ENCODE assay signal across 21 cellular contexts in genomic region chr16:54152362-54153239, GRCh38.
DNase-seq lines count a peak whose midpoint lies in the region; ATAC-seq and TF ChIP-seq lines count a peak whose summit lies in the region.
"Had no signal": no experiment of that assay in that cellular context is flagged by ENCODE, and none has a peak within 500 bp of the region (broad histone marks: within the 10 kb centered on the region; RNA-seq: fewer than 3 reads in every experiment).

No MANE protein-coding gene starts in this region.

- H3K27ac ChIP-seq in neural progenitor cell (no peak overlapping the region), sigmoid colon (no peak overlapping the region)
- H3K27ac ChIP-seq: 22Rv1; BLaER1 treated with 17β-estradiol and CSF1 and Interleukin-3, amounts not matched to agents 10 nM and 100 nM; SJCRH30 had no signal

- no peak for TF ChIP-seq EP300 in sigmoid colon (IDR thresholded peaks at IDR 0.05)

- DNase-seq in Caco-2 (peak; percentile 65 to 69), WTC11 (ENCODE audit: low spot score) (no peak), iPS DF 19.7 (ENCODE audit: low read depth, low spot score) (peak; percentile 54), neural progenitor cell (ENCODE audit: low spot score) (peak; percentile 45), sigmoid colon (no peak), amygdala (lab: John Stamatoyannopoulos, UW) (no peak), Right ventricle myocardium superior (no peak)
- DNase-seq in activated CD4-positive, alpha-beta memory T cell treated with anti-CD3 and anti-CD28 coated beads for 36 hours, result no peak
- DNase-seq: ACHN; CD4-positive, alpha-beta memory T cell; DND-41; GOT3; MV-4-11; NCI-H1105 treated with DMSO at 0.1 percent for 48 hours; NCI-H2029 treated with DMSO at 0.1 percent for 48 hours; NCI-H446 treated with DMSO at 0.1 percent for 48 hours; NCI-H526 treated with DMSO at 0.1 percent for 48 hours; SJCRH30 had no signal

- H3K4me1 Mint-ChIP-seq in Caco-2 (ENCODE audit: low read depth, unreplicated experiment) (peaks cover 13% of the 10 kb centered on the region), WTC11 (peaks cover 14% of the 10 kb centered on the region), neural progenitor cell (peaks cover 3% of the 10 kb centered on the region)
- H3K4me1 Mint-ChIP-seq in activated CD4-positive, alpha-beta memory T cell treated with anti-CD3 and anti-CD28 coated beads for 36 hours (ENCODE audit: low read depth), result no peaks in the 10 kb centered on the region
- H3K4me1 Mint-ChIP-seq: CD4-positive, alpha-beta memory T cell; IgD-negative memory B cell had no signal

- no peak overlapping the region for H2AFZ ChIP-seq in neural progenitor cell (replicated peaks)

- intact Hi-C loops in Caco-2 (cut with micrococcal nuclease; ENCODE audit: unreplicated experiment), result no loop called here
- intact Hi-C loops in sigmoid colon (cut with DNase I), result no loop called here
- intact Hi-C loops in Right ventricle myocardium superior (cut with DNase I), result no loop called here
- intact Hi-C loops in activated CD4-positive, alpha-beta memory T cell treated with anti-CD3 and anti-CD28 coated beads for 36 hours (cut with micrococcal nuclease), result no loop called here

- no peak overlapping the region for H3K4me2 ChIP-seq in neural progenitor cell
- H3K4me2 ChIP-seq: BLaER1 treated with 17β-estradiol and CSF1 and Interleukin-3, amounts not matched to agents 10 nM and 100 nM had no signal

- CTCF ChIA-PET in Caco-2 (lab: Charles Lee), result interaction anchor here (0.6 to 0.8 kb wide), 3 partner anchors 12 to 459 kb away, joined by 3 to 4 read pairs (median 3); no protein-coding TSS in a partner anchor
- CTCF ChIA-PET in WTC11 (lab: Charles Lee), result no interaction called here
- CTCF ChIA-PET in activated CD4-positive, alpha-beta memory T cell treated with anti-CD3 and anti-CD28 coated beads for 36 hours (lab: Charles Lee), result no interaction called here

- POLR2A ChIA-PET in Caco-2 (lab: Charles Lee) (no interaction called here), WTC11 (lab: Charles Lee) (no interaction called here)
- POLR2A ChIA-PET in activated CD4-positive, alpha-beta memory T cell treated with anti-CD3 and anti-CD28 coated beads for 36 hours (lab: Charles Lee), result no interaction called here

- WGBS in sigmoid colon, 2 donors, result 87 to 89% methylated on average over 19 of the region's 19 CpGs

- no TSS peak for BruUV-seq in Caco-2 (replicated peaks; lab: Mats Ljungman, UMichigan)

- no peaks in the 10 kb centered on the region for H3F3A ChIP-seq in neural progenitor cell (ENCODE audit: low read depth)

- H3K9ac ChIP-seq in neural progenitor cell, result no peak overlapping the region
- H3K9ac ChIP-seq: BLaER1 treated with 17β-estradiol and CSF1 and Interleukin-3, amounts not matched to agents 10 nM and 100 nM had no signal

- H3K36me3 Mint-ChIP-seq in Caco-2 (ENCODE audit: insufficient read depth, unreplicated experiment) (peaks cover 9% of the 10 kb centered on the region), WTC11 (no peaks in the 10 kb centered on the region), neural progenitor cell (no peaks in the 10 kb centered on the region)
- no peaks in the 10 kb centered on the region for H3K36me3 Mint-ChIP-seq in activated CD4-positive, alpha-beta memory T cell treated with anti-CD3 and anti-CD28 coated beads for 36 hours
- H3K36me3 Mint-ChIP-seq: CD4-positive, alpha-beta memory T cell; IgD-negative memory B cell had no signal

- no peaks in the 10 kb centered on the region for H4K20me1 ChIP-seq in neural progenitor cell (ENCODE audit: low read depth)
- H4K20me1 ChIP-seq: BLaER1 treated with 17β-estradiol and CSF1 and Interleukin-3, amounts not matched to agents 10 nM and 100 nM had no signal

- TF ChIP-seq POLR2A in sigmoid colon (IDR thresholded peaks at IDR 0.05), result no peak

- H3K27me3 Mint-ChIP-seq in Caco-2 (ENCODE audit: insufficient read depth, unreplicated experiment) (no peaks in the 10 kb centered on the region), WTC11 (ENCODE audit: low read depth) (no peaks in the 10 kb centered on the region; the same call in none of the 2 replicates), neural progenitor cell (ENCODE audit: insufficient read depth, low read depth) (peaks cover 18% of the 10 kb centered on the region)
- peaks cover 5% of the 10 kb centered on the region for H3K27me3 Mint-ChIP-seq in activated CD4-positive, alpha-beta memory T cell treated with anti-CD3 and anti-CD28 coated beads for 36 hours
- H3K27me3 Mint-ChIP-seq: IgD-negative memory B cell had no signal

- H3K27ac Mint-ChIP-seq in Caco-2 (ENCODE audit: unreplicated experiment) (peak overlapping the region; percentile 79), WTC11 (no peak overlapping the region), neural progenitor cell (no peak overlapping the region)
- no peak overlapping the region for H3K27ac Mint-ChIP-seq in activated CD4-positive, alpha-beta memory T cell treated with anti-CD3 and anti-CD28 coated beads for 36 hours
- H3K27ac Mint-ChIP-seq: CD4-positive, alpha-beta memory T cell; IgD-negative memory B cell had no signal

- H3K9me3 ChIP-seq in Caco-2 (0 out of 2 replicates have a peak, but pooled peaks cover 5% of the 10 kb centered on the region), neural progenitor cell (ENCODE audit: low read depth) (no peaks in the 10 kb centered on the region), sigmoid colon (no peaks in the 10 kb centered on the region)
- H3K9me3 ChIP-seq: SJCRH30 had no signal

- no peaks in the 10 kb centered on the region for H3K79me2 ChIP-seq in neural progenitor cell (ENCODE audit: low read depth)

- ATAC-seq in WTC11 (peak; percentile 87), Right ventricle myocardium superior (ENCODE audit: poor library complexity) (no peak)

- H3K4me1 ChIP-seq in Caco-2 (peaks cover 14% of the 10 kb centered on the region), neural progenitor cell (no peaks in the 10 kb centered on the region), sigmoid colon (no peaks in the 10 kb centered on the region)
- H3K4me1 ChIP-seq: BLaER1 treated with 17β-estradiol and CSF1 and Interleukin-3, amounts not matched to agents 10 nM and 100 nM; SJCRH30 had no signal

- no peak overlapping the region for H3K4me3 ChIP-seq in Caco-2 (ENCODE audit: low read depth, low read length)
- no peak overlapping the region for H3K4me3 ChIP-seq in neural progenitor cell
- no peak overlapping the region for H3K4me3 ChIP-seq in sigmoid colon
- H3K4me3 ChIP-seq: BLaER1 treated with 17β-estradiol and CSF1 and Interleukin-3, amounts not matched to agents 10 nM and 100 nM; SJCRH30 had no signal

- H3K27me3 ChIP-seq in Caco-2 (replicated peaks; ENCODE audit: control insufficient read depth, insufficient read depth, low read length) (no peaks in the 10 kb centered on the region), neural progenitor cell (no peaks in the 10 kb centered on the region), sigmoid colon (no peaks in the 10 kb centered on the region)
- H3K27me3 ChIP-seq: BLaER1 treated with 17β-estradiol and CSF1 and Interleukin-3, amounts not matched to agents 10 nM and 100 nM; SJCRH30 had no signal

- H3K9me3 Mint-ChIP-seq in Caco-2 (ENCODE audit: unreplicated experiment) (peaks cover 33% of the 10 kb centered on the region), WTC11 (peaks cover 10% of the 10 kb centered on the region), neural progenitor cell (peaks cover 15% of the 10 kb centered on the region)
- H3K9me3 Mint-ChIP-seq in activated CD4-positive, alpha-beta memory T cell treated with anti-CD3 and anti-CD28 coated beads for 36 hours, result no peaks in the 10 kb centered on the region

- H3K4me3 Mint-ChIP-seq in Caco-2 (ENCODE audit: unreplicated experiment) (peak overlapping the region; percentile 42), WTC11 (no peak overlapping the region), neural progenitor cell (no peak overlapping the region)
- H3K4me3 Mint-ChIP-seq in activated CD4-positive, alpha-beta memory T cell treated with anti-CD3 and anti-CD28 coated beads for 36 hours, result no peak overlapping the region
- H3K4me3 Mint-ChIP-seq: CD4-positive, alpha-beta memory T cell; IgD-negative memory B cell had no signal

- no peaks in the 10 kb centered on the region for H3K36me3 ChIP-seq in Caco-2 (ENCODE audit: control insufficient read depth, insufficient read depth, low read length)
- no peaks in the 10 kb centered on the region for H3K36me3 ChIP-seq in neural progenitor cell
- no peaks in the 10 kb centered on the region for H3K36me3 ChIP-seq in sigmoid colon
- H3K36me3 ChIP-seq: BLaER1 treated with 17β-estradiol and CSF1 and Interleukin-3, amounts not matched to agents 10 nM and 100 nM; SJCRH30 had no signal

- TF ChIP-seq CTCF in Caco-2 (IDR thresholded peaks at IDR 0.05; ENCODE audit: insufficient read depth in 1 of 2, low read depth in 1 of 2, low read length in 1 of 2, severe bottlenecking in 1 of 2, unreplicated experiment in 1 of 2) (no peak), WTC11 (IDR thresholded peaks at IDR 0.05) (no peak), neural progenitor cell (IDR thresholded peaks at IDR 0.05) (no peak), sigmoid colon (IDR thresholded peaks at IDR 0.05) (no peak)

TF ChIP-seq in WTC11, 78 proteins besides CTCF, POLR2A, EP300 and RAD21 (continues in another document):
- TF ChIP-seq MYBL2 (CRISPR knock-in tag; IDR thresholded peaks at IDR 0.05) (no peak), NFYB (CRISPR knock-in tag; conservative IDR thresholded peaks at IDR 0.05; ENCODE audit: low read depth) (no peak), GABPB1 (CRISPR knock-in tag; IDR thresholded peaks at IDR 0.05) (no peak), PRRX2 (CRISPR knock-in tag; IDR thresholded peaks at IDR 0.05) (no peak), JUN (CRISPR knock-in tag; IDR thresholded peaks at IDR 0.05) (no peak), ZNF263 (CRISPR knock-in tag; IDR thresholded peaks at IDR 0.05; ENCODE audit: low read depth) (no peak), HMGXB4 (CRISPR knock-in tag; IDR thresholded peaks at IDR 0.05) (no peak), ATF3 (CRISPR knock-in tag; conservative IDR thresholded peaks at IDR 0.05) (no peak)

Comparison
In these comparisons a context has a peak if more than half of its experiments do, and no peak if none do; other contexts are left out.
1. DNase-seq: peak in Caco-2 (2 of 2), iPS DF 19.7 (single experiment) and neural progenitor cell (single experiment); none in WTC11 (single experiment), sigmoid colon (single experiment), amygdala (0 of 56), Right ventricle myocardium superior (single experiment) and activated CD4-positive, alpha-beta memory T cell treated with anti-CD3 and anti-CD28 coated beads for 36 hours (single experiment).